Comparison of ENCODE assay signal across 8 cellular contexts in genomic region chr7:129144095-129144833, GRCh38. TPM values are rescaled to one million over a fixed set of nuclear protein-coding genes. Genes with fewer than 3 reads are reported as not detected.
DNase-seq lines count a peak whose midpoint lies in the region; TF ChIP-seq lines count a peak whose summit lies in the region.

Gene TSPAN33 (plus strand): TSS chr7:129144707. CDS start chr7:129144981, 274 bp downstream.

- no peak within 1 kb of the TSS for H3K23ac ChIP-seq in H9 (ENCODE audit: insufficient read length, low read depth, low read length)

- TF ChIP-seq CTCF in H9 (conservative IDR thresholded peaks at IDR 0.05) (no peak), MM.1S (IDR thresholded peaks at IDR 0.05; ENCODE audit: low read length) (no peak), right atrium auricular region (IDR thresholded peaks at IDR 0.05) (no peak), prostate gland (IDR thresholded peaks at IDR 0.05) (no peak)

- H3K27ac ChIP-seq in H9 (ENCODE audit: insufficient read length, low read depth, low read length) (no peak within 1 kb of the TSS), MM.1S (ENCODE audit: low read length) (no peak within 1 kb of the TSS), right atrium auricular region (peak within 1 kb of the TSS in 1 of 2 donors; percentile 48), prostate gland (peak within 1 kb of the TSS in 1 of 2 donors; percentile 39), urinary bladder (ENCODE audit: low read depth) (no peak within 1 kb of the TSS)

- no peak within 1 kb of the TSS for H3K18ac ChIP-seq in H9 (ENCODE audit: insufficient read length, low read depth, low read length)

- intact Hi-C loops in prostate gland (cut with DNase I) = no loop called here

- no peak within 1 kb of the TSS for H2AFZ ChIP-seq in H9 (ENCODE audit: low read length)
- H2AFZ ChIP-seq in MM.1S (ENCODE audit: low read length) = peak within 1 kb of the TSS; percentile 86

- H3K79me1 ChIP-seq in H9 (ENCODE audit: insufficient read depth, low read depth, low read length, poor library complexity, severe bottlenecking) = no peaks in the 10 kb centered on the region

- no peak within 1 kb of the TSS for H3T11ph ChIP-seq in H9 (ENCODE audit: low read length)

- no peak within 1 kb of the TSS for H4K91ac ChIP-seq in H9 (ENCODE audit: insufficient read length, low read depth, low read length)

- H4K5ac ChIP-seq in H9 (ENCODE audit: insufficient read length, low read depth, low read length) = no peak within 1 kb of the TSS

- no peak within 1 kb of the TSS for H2BK12ac ChIP-seq in H9 (ENCODE audit: insufficient read length, low read depth, low read length)

- H3K23me2 ChIP-seq in H9 (ENCODE audit: insufficient read length, low read depth, low read length, poor library complexity, severe bottlenecking) = peaks cover 7% of the 10 kb centered on the region

- no peak within 1 kb of the TSS for H2BK5ac ChIP-seq in H9 (ENCODE audit: insufficient read length, low read length)

- H2AK5ac ChIP-seq in H9 (ENCODE audit: insufficient read length, low read length) = no peak within 1 kb of the TSS

- H3K9me3 Mint-ChIP-seq in H9 = no peaks in the 10 kb centered on the region

- no peaks in the 10 kb centered on the region for H3F3A ChIP-seq in MM.1S (ENCODE audit: insufficient read depth, low read length)

- no peak within 1 kb of the TSS for H2BK120ac ChIP-seq in H9 (ENCODE audit: low read depth, low read length, poor library complexity, severe bottlenecking)

- H3K27ac Mint-ChIP-seq in H9 = no peak within 1 kb of the TSS; a peak in 1 of 7 replicates

- H3K56ac ChIP-seq in H9 (ENCODE audit: insufficient read length, low read depth, low read length) = no peak within 1 kb of the TSS

- H3K4me2 ChIP-seq in H9 (ENCODE audit: insufficient read depth, insufficient read length, low read length) (peak within 1 kb of the TSS; percentile 89), MM.1S (ENCODE audit: low read depth, low read length) (peak within 1 kb of the TSS; percentile 91)

- no peaks in the 10 kb centered on the region for H3K4me1 ChIP-seq in H9 (ENCODE audit: insufficient read depth, low read length)
- peaks cover 10% of the 10 kb centered on the region; the same call in 1 of the 2 replicates for H3K4me1 ChIP-seq in MM.1S (ENCODE audit: low read length)
- peaks cover 0 to 17% of the 10 kb centered on the region in 2 donors for H3K4me1 ChIP-seq in right atrium auricular region
- peaks cover 2% of the 10 kb centered on the region for H3K4me1 ChIP-seq in prostate gland (replicated peaks)
- H3K4me1 ChIP-seq in urinary bladder (ENCODE audit: insufficient read depth) = peaks cover 4% of the 10 kb centered on the region

- H4K20me1 ChIP-seq in H9 (ENCODE audit: control insufficient read depth, insufficient read depth, insufficient read length) (no peaks in the 10 kb centered on the region), MM.1S (ENCODE audit: insufficient read depth, low read length) (no peaks in the 10 kb centered on the region)

- H3K14ac ChIP-seq in H9 (ENCODE audit: insufficient read depth, low read length) = no peak within 1 kb of the TSS

- H3K9ac ChIP-seq in H9 (ENCODE audit: extremely low read depth, insufficient read length, low read length) = peak within 1 kb of the TSS; percentile 36
- peak within 1 kb of the TSS; percentile 63 for H3K9ac ChIP-seq in MM.1S (ENCODE audit: low read length)

- H2BK20ac ChIP-seq in H9 (ENCODE audit: low read depth, low read length, poor library complexity, severe bottlenecking) = no peak within 1 kb of the TSS

- H3K4me3 ChIP-seq in MM.1S (ENCODE audit: low read length) = peak within 1 kb of the TSS; percentile 86
- peak within 1 kb of the TSS; percentile 55 to 62 for H3K4me3 ChIP-seq in right atrium auricular region
- peak within 1 kb of the TSS; percentile 40 to 47 for H3K4me3 ChIP-seq in prostate gland
- peak within 1 kb of the TSS; percentile 87 for H3K4me3 ChIP-seq in urinary bladder (ENCODE audit: low read depth, low read length)

- H3K4ac ChIP-seq in H9 (ENCODE audit: low read depth, low read length) = no peak within 1 kb of the TSS

- no peaks in the 10 kb centered on the region for H3K9me2 ChIP-seq in MM.1S (replicated peaks; ENCODE audit: insufficient read depth, low read length)

- H3K36me3 ChIP-seq in MM.1S (replicated peaks; ENCODE audit: insufficient read depth, low read length) (no peaks in the 10 kb centered on the region), right atrium auricular region (no peaks in the 10 kb centered on the region), prostate gland (no peaks in the 10 kb centered on the region), urinary bladder (ENCODE audit: insufficient read depth) (no peaks in the 10 kb centered on the region)

- no peaks in the 10 kb centered on the region; a peak in 2 of 7 replicates for H3K36me3 Mint-ChIP-seq in H9 (ENCODE audit: insufficient read depth in 1 of 3, low read depth in 3 of 3)

- H4K8ac ChIP-seq in H9 (replicated peaks; ENCODE audit: insufficient read length, low read depth, low read length) = no peak within 1 kb of the TSS

- peaks cover 38% of the 10 kb centered on the region for H3K27me3 Mint-ChIP-seq in H9 (ENCODE audit: low read depth)

- peak within 1 kb of the TSS; percentile 77 to 86 for H3K4me3 Mint-ChIP-seq in H9

- H3K27me3 ChIP-seq in H9 (ENCODE audit: insufficient read depth, low read length) (peaks cover 2% of the 10 kb centered on the region; the same call in 1 of the 2 replicates), MM.1S (replicated peaks; ENCODE audit: insufficient read depth, low read length) (no peaks in the 10 kb centered on the region), right atrium auricular region (no peaks in the 10 kb centered on the region), prostate gland (replicated peaks; ENCODE audit: insufficient read depth) (no peaks in the 10 kb centered on the region)

- no peak within 1 kb of the TSS for H2BK15ac ChIP-seq in H9 (ENCODE audit: low read depth, low read length)

- WGBS in H9 (ENCODE audit: extremely low coverage, insufficient read length, low lambda C conversion rate) = no CpG with 5 or more reads among the region's 43 CpGs
- WGBS in prostate gland = 2% methylated on average over 43 of the region's 43 CpGs
- 1% methylated on average over 43 of the region's 43 CpGs for WGBS in urinary bladder

- DNase-seq in GM04503 (ENCODE audit: low read depth) (peak; percentile 3), H9 (peak; percentile 92), MM.1S (peak; percentile 87), SW480 (ENCODE audit: low spot score) (peak; percentile 68), amniotic epithelial cell (ENCODE audit: low read depth) (peak; percentile 56), right atrium auricular region (ENCODE audit: low spot score) (peak; percentile 86), prostate gland (ENCODE audit: low spot score) (peak; percentile 83)

- H3K9me3 ChIP-seq in H9 (ENCODE audit: control insufficient read depth, low read depth, low read length) (no peaks in the 10 kb centered on the region), MM.1S (replicated peaks; ENCODE audit: insufficient read depth, low read length) (no peaks in the 10 kb centered on the region), right atrium auricular region (no peaks in the 10 kb centered on the region), prostate gland (no peaks in the 10 kb centered on the region)

- H3K79me2 ChIP-seq in H9 (ENCODE audit: insufficient read depth, low read length) = no peaks in the 10 kb centered on the region
- H3K79me2 ChIP-seq in MM.1S (ENCODE audit: low read length) = peaks cover 33% of the 10 kb centered on the region

- H3K4me1 Mint-ChIP-seq in H9 = peaks cover 12 to 17% of the 10 kb centered on the region in 2 experiments

- no peak for TF ChIP-seq POLR2A in prostate gland (IDR thresholded peaks at IDR 0.05)

RNA-seq across cellular contexts. Expression of gene TSPAN33, which starts in this region (rescaled TPM):
- total RNA-seq in H9 (2021) (34.7 and 36.7 TPM in 2 replicates), right atrium auricular region (10 to 100 TPM in 1 of 2 donors, 1 to 10 TPM in 1; 9.8 to 11.1 TPM), prostate gland (10 to 100 TPM in 1 of 2 donors, 1 to 10 TPM in 1; 8.4 to 47.7 TPM), urinary bladder (9.5 TPM)
- 15.6 TPM for polyA plus RNA-seq in urinary bladder

Comparison
In these comparisons a context has a peak if more than half of its experiments do, and no peak if none do; other contexts are left out.
1. DNase-seq: peak in every context shown above with its lines; median percentile 92 in H9; 87 in MM.1S; 86 in right atrium auricular region; 83 in prostate gland; 68 in SW480; 56 in amniotic epithelial cell; 3 in GM04503.